ENCODE assay signal across 1 cellular context in genomic region chr16:71698491-71698890, GRCh38.
TF ChIP-seq lines count a peak whose summit lies in the region.

No MANE protein-coding gene starts in this region.

TF ChIP-seq in HepG2, 621 proteins besides CTCF, POLR2A, EP300 and RAD21 (continued from another document):
- TF ChIP-seq ATF4 (CRISPR knock-in tag; IDR thresholded peaks at IDR 0.05) = no peak
- TF ChIP-seq MXD3 (CRISPR knock-in tag; IDR thresholded peaks at IDR 0.05) = no peak
- no peak for TF ChIP-seq ZNF577 (CRISPR knock-in tag; IDR thresholded peaks at IDR 0.05; ENCODE audit: borderline replicate concordance, low read depth)
- TF ChIP-seq ZNF879 (CRISPR knock-in tag; IDR thresholded peaks at IDR 0.05) = no peak
- TF ChIP-seq DDIT3 (CRISPR knock-in tag; IDR thresholded peaks at IDR 0.05) = no peak
- TF ChIP-seq NR2F1 (CRISPR knock-in tag; IDR thresholded peaks at IDR 0.05) = no peak
- TF ChIP-seq CC2D1A (CRISPR knock-in tag; IDR thresholded peaks at IDR 0.05) = no peak
- TF ChIP-seq PCBP1 (IDR thresholded peaks at IDR 0.05; ENCODE audit: borderline replicate concordance, low read depth, low read length) = no peak
- no peak for TF ChIP-seq FOXA1 (IDR thresholded peaks at IDR 0.05)
- no peak for TF ChIP-seq FOXA1 (CRISPR knock-in tag; IDR thresholded peaks at IDR 0.05)
- TF ChIP-seq ZNF777 (CRISPR knock-in tag; IDR thresholded peaks at IDR 0.05) = no peak
